8 cellular contexts compared by ENCODE assay signal in the genomic region with DNA sequence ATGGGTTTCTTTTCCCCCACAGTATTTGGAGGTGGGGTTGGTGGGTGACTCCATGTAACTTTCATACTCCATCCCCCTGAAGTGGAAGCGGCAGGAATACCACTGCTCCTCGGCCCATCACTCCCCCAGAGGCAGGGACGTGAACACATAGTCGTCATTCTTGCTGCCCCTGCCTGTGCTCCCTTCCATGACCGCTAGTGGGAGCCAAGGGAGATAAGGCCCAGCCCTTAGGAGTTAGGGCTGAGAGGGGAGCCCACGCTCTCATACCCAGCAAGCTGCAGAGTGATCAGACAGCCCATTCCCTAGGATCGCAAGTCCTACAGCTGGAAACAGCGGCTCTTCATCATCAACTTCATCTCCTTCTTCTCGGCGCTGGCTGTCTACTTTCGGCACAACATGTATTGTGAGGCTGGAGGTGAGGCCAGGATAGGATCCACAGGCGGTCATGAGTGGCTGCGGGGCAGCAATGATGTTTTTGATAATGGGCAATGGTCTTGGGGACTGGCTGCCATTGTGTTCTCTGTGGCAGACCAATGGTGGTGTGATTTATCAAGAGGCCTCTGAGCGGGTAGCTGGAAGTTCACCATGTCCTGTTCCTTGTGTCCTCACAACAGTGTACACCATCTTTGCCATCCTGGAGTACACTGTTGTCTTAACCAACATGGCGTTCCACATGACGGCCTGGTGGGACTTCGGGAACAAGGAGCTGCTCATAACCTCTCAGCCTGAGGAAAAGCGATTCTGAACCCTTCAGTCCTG. TPM values are rescaled to one million over a fixed set of nuclear protein-coding genes. Genes with fewer than 3 reads are reported as not detected.
DNase-seq lines count a peak whose midpoint lies in the region; ATAC-seq and TF ChIP-seq lines count a peak whose summit lies in the region.

No MANE protein-coding gene starts in this region.

- H3K4me3 ChIP-seq in heart right ventricle (no peak overlapping the region), smooth muscle cell (no peak overlapping the region)

- peaks cover 0 to 49% (median 16%) of the 10 kb centered on the region in 9 donors for H3K36me3 ChIP-seq in heart right ventricle
- H3K36me3 ChIP-seq in smooth muscle cell (ENCODE audit: low read depth), result no peaks in the 10 kb centered on the region

- no peaks in the 10 kb centered on the region for H3K27me3 Mint-ChIP-seq in activated T-helper 2 cell treated with anti-CD3 and anti-CD28 coated beads, Interferon-gamma antibody, Interleukin-2, Interleukin-4, amounts not matched to agents 10 μg/mL and 5 μg/mL and 100 μg/mL, durations not matched to agents 14 hours and 24 hours and 36 hours (ENCODE audit: low read depth)

- peak overlapping the region in 1 of 10 donors; percentile 36 for H3K27ac ChIP-seq in heart right ventricle
- H3K27ac ChIP-seq in smooth muscle cell (ENCODE audit: low read depth), result no peak overlapping the region

- H3K9me3 ChIP-seq in heart right ventricle, result no peaks in the 10 kb centered on the region
- no peaks in the 10 kb centered on the region for H3K9me3 ChIP-seq in smooth muscle cell (replicated peaks; ENCODE audit: low read depth)

- no peak overlapping the region for H2AFZ ChIP-seq in smooth muscle cell (ENCODE audit: low read depth)

- peak; percentile 29 for DNase-seq in AG08395 (ENCODE audit: low spot score)
- DNase-seq in RPMI7951 (ENCODE audit: low read depth), result peak; percentile 37
- DNase-seq in activated T-helper 2 cell treated with anti-CD3 and anti-CD28 coated beads, Interferon-gamma antibody, Interleukin-2, Interleukin-4, amounts not matched to agents 10 μg/mL and 5 μg/mL and 100 μg/mL, durations not matched to agents 14 hours and 24 hours and 36 hours (ENCODE audit: low spot score), result peak; percentile 67
- DNase-seq in heart right ventricle, result peak; percentile 58 to 66
- DNase-seq in smooth muscle cell (lab: John Stamatoyannopoulos, UW; ENCODE audit: unreplicated experiment), result no peak
- DNase-seq in NCI-H1092 treated with DMSO at 0.1 percent for 48 hours (lab: John Stamatoyannopoulos, UW), result no peak

- H3K4me1 Mint-ChIP-seq in activated T-helper 2 cell treated with anti-CD3 and anti-CD28 coated beads, Interferon-gamma antibody, Interleukin-2, Interleukin-4, amounts not matched to agents 10 μg/mL and 5 μg/mL and 100 μg/mL, durations not matched to agents 14 hours and 24 hours and 36 hours (ENCODE audit: low read depth), result peaks cover 24% of the 10 kb centered on the region

- H3K4me1 ChIP-seq in heart right ventricle, result peaks cover 0 to 39% (median 0%) of the 10 kb centered on the region in 9 donors
- no peaks in the 10 kb centered on the region for H3K4me1 ChIP-seq in smooth muscle cell (ENCODE audit: low read depth)

- intact Hi-C loops in activated T-helper 2 cell treated with anti-CD3 and anti-CD28 coated beads, Interferon-gamma antibody, Interleukin-2, Interleukin-4, amounts not matched to agents 10 μg/mL and 5 μg/mL and 100 μg/mL, durations not matched to agents 14 hours and 24 hours and 36 hours (cut with micrococcal nuclease), result loop anchor here (1.0 kb wide), 2 partner anchors 16 to 247 kb away; no protein-coding TSS in a partner anchor
- intact Hi-C loops in heart right ventricle (cut with DNase I), result no loop called here

- 75 to 79% methylated on average over 18 of the region's 18 CpGs for WGBS in heart right ventricle, 2 donors
- 74% methylated on average over 18 of the region's 18 CpGs for WGBS in smooth muscle cell (ENCODE audit: low lambda C conversion rate)

- H4K20me1 ChIP-seq in smooth muscle cell (ENCODE audit: low read depth), result peaks cover 23% of the 10 kb centered on the region

- H3K27me3 ChIP-seq in heart right ventricle (no peaks in the 10 kb centered on the region), smooth muscle cell (ENCODE audit: low read depth) (no peaks in the 10 kb centered on the region)

- H3K36me3 Mint-ChIP-seq in activated T-helper 2 cell treated with anti-CD3 and anti-CD28 coated beads, Interferon-gamma antibody, Interleukin-2, Interleukin-4, amounts not matched to agents 10 μg/mL and 5 μg/mL and 100 μg/mL, durations not matched to agents 14 hours and 24 hours and 36 hours (ENCODE audit: low read depth), result peaks cover 59% of the 10 kb centered on the region

- TF ChIP-seq CTCF in heart right ventricle (IDR thresholded peaks at IDR 0.05) (peak; percentile 39 to 86 (median 55)), smooth muscle cell (IDR thresholded peaks at IDR 0.05; ENCODE audit: borderline replicate concordance, insufficient read depth, poor library complexity, severe bottlenecking) (peak; percentile 38)

- peak overlapping the region; percentile 48 for H3K27ac Mint-ChIP-seq in activated T-helper 2 cell treated with anti-CD3 and anti-CD28 coated beads, Interferon-gamma antibody, Interleukin-2, Interleukin-4, amounts not matched to agents 10 μg/mL and 5 μg/mL and 100 μg/mL, durations not matched to agents 14 hours and 24 hours and 36 hours

- H3K9ac ChIP-seq in smooth muscle cell (ENCODE audit: low read depth), result no peak overlapping the region

- peaks cover 7% of the 10 kb centered on the region for H3K79me2 ChIP-seq in smooth muscle cell (ENCODE audit: low read depth)

- H3K9me3 Mint-ChIP-seq in activated T-helper 2 cell treated with anti-CD3 and anti-CD28 coated beads, Interferon-gamma antibody, Interleukin-2, Interleukin-4, amounts not matched to agents 10 μg/mL and 5 μg/mL and 100 μg/mL, durations not matched to agents 14 hours and 24 hours and 36 hours, result no peaks in the 10 kb centered on the region

- no peak overlapping the region for H3K4me2 ChIP-seq in smooth muscle cell

- H3F3A ChIP-seq in smooth muscle cell (ENCODE audit: low read depth), result no peaks in the 10 kb centered on the region

- H3K4me3 Mint-ChIP-seq in activated T-helper 2 cell treated with anti-CD3 and anti-CD28 coated beads, Interferon-gamma antibody, Interleukin-2, Interleukin-4, amounts not matched to agents 10 μg/mL and 5 μg/mL and 100 μg/mL, durations not matched to agents 14 hours and 24 hours and 36 hours (ENCODE audit: low read depth), result no peak overlapping the region

- ATAC-seq in GM18508 (IDR thresholded peaks at IDR 0.05; ENCODE audit: insufficient read depth, unreplicated experiment), result peak; percentile 61
- peak; percentile 62 for ATAC-seq in HG03064 (IDR thresholded peaks at IDR 0.05; ENCODE audit: low read depth, unreplicated experiment)
- ATAC-seq in heart right ventricle, result peak in 7 of 8 donors; percentile 15 to 66 (median 54)

RNA-seq across cellular contexts. Expression of a gene that starts 15.9 kb away (rescaled TPM):
- total RNA-seq in RPMI7951 (2014; rRNA removed; shearing (Covaris generic)), result 26.3 and 27.8 TPM in 2 replicates
- 174 and 177 TPM in 2 replicates for total RNA-seq in activated T-helper 2 cell treated with anti-CD3 and anti-CD28 coated beads, Interferon-gamma antibody, Interleukin-2, Interleukin-4, amounts not matched to agents 10 μg/mL and 5 μg/mL and 100 μg/mL, durations not matched to agents 14 hours and 24 hours and 36 hours
- total RNA-seq in heart right ventricle (10 to 100 TPM; 15.3 to 46.9 (median 20.3) TPM), smooth muscle cell (20.2 and 20.7 TPM in 2 replicates)
- polyA plus RNA-seq in heart right ventricle (10 to 100 TPM; 19.3 to 55.7 TPM), smooth muscle cell (32.7 and 51.3 TPM in 2 replicates)

RNA-seq across cellular contexts. Expression of a gene that starts 16.5 kb away (rescaled TPM):
- 7.6 and 9.0 TPM in 2 replicates for total RNA-seq in RPMI7951 (2014; rRNA removed; shearing (Covaris generic))
- 23.8 and 30.3 TPM in 2 replicates for total RNA-seq in activated T-helper 2 cell treated with anti-CD3 and anti-CD28 coated beads, Interferon-gamma antibody, Interleukin-2, Interleukin-4, amounts not matched to agents 10 μg/mL and 5 μg/mL and 100 μg/mL, durations not matched to agents 14 hours and 24 hours and 36 hours
- 10 to 100 TPM; 17.2 to 29.8 (median 20.9) TPM for total RNA-seq in heart right ventricle
- 10 to 100 TPM; 12.7 to 25.9 TPM for polyA plus RNA-seq in heart right ventricle
- total RNA-seq in smooth muscle cell, result 8.7 and 9.5 TPM in 2 replicates
- polyA plus RNA-seq in smooth muscle cell, result 10.9 and 22.9 TPM in 2 replicates

RNA-seq across cellular contexts. Expression of a gene that starts 27.5 kb away (rescaled TPM):
- total RNA-seq in RPMI7951 (2014; rRNA removed; shearing (Covaris generic)), result 77.0 and 97.9 TPM in 2 replicates
- total RNA-seq in activated T-helper 2 cell treated with anti-CD3 and anti-CD28 coated beads, Interferon-gamma antibody, Interleukin-2, Interleukin-4, amounts not matched to agents 10 μg/mL and 5 μg/mL and 100 μg/mL, durations not matched to agents 14 hours and 24 hours and 36 hours, result 123 and 131 TPM in 2 replicates
- total RNA-seq in heart right ventricle, result 10 to 100 TPM; 34.8 to 65.5 (median 48.1) TPM
- 10 to 100 TPM; 11.1 to 21.5 TPM for polyA plus RNA-seq in heart right ventricle
- 81.8 and 84.0 TPM in 2 replicates for total RNA-seq in smooth muscle cell
- polyA plus RNA-seq in smooth muscle cell, result 15.8 and 19.6 TPM in 2 replicates

RNA-seq across cellular contexts. Expression of a gene that starts 30.6 kb away (rescaled TPM):
- 13.8 and 14.5 TPM in 2 replicates for total RNA-seq in RPMI7951 (2014; rRNA removed; shearing (Covaris generic))
- 77.6 and 78.0 TPM in 2 replicates for total RNA-seq in activated T-helper 2 cell treated with anti-CD3 and anti-CD28 coated beads, Interferon-gamma antibody, Interleukin-2, Interleukin-4, amounts not matched to agents 10 μg/mL and 5 μg/mL and 100 μg/mL, durations not matched to agents 14 hours and 24 hours and 36 hours
- total RNA-seq in heart right ventricle (10 to 100 TPM; 25.8 to 55.7 (median 39.9) TPM), smooth muscle cell (19.0 and 31.5 TPM in 2 replicates)
- polyA plus RNA-seq in heart right ventricle (10 to 100 TPM; 11.9 to 37.6 TPM), smooth muscle cell (15.3 and 25.3 TPM in 2 replicates)

Comparison
In these comparisons a context has a peak if more than half of its experiments do, and no peak if none do; other contexts are left out.
1. DNase-seq: peak in AG08395 (single experiment), RPMI7951 (single experiment), activated T-helper 2 cell treated with anti-CD3 and anti-CD28 coated beads, Interferon-gamma antibody, Interleukin-2, Interleukin-4, amounts not matched to agents 10 μg/mL and 5 μg/mL and 100 μg/mL, durations not matched to agents 14 hours and 24 hours and 36 hours (single experiment) and heart right ventricle (2 of 2); none in smooth muscle cell (single experiment) and NCI-H1092 treated with DMSO at 0.1 percent for 48 hours (single experiment).
2. Peak in every context shown above with its lines, with median percentiles within 50 percentile points of each other: ATAC-seq.